ENCODE assay signal across 10 cellular contexts in the genomic region with DNA sequence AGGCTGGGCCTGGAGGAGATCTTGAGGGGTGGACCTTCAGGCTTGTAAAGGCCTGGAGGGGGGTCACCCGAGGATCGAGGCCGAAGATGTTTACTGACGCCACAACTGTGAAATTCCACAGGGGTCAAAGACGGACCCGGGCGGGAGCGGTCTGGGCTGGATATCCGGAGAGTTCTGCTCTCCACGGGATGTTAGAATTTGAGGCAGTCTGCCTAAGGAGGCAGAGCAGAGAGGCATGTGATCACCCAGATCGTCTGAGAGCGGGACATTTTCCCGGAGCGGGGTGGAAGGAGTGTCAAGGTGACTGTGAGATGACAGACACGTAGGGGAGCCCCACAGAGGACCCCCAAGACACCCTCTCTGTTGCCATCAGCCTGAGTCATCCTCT. TPM values are rescaled to one million over a fixed set of nuclear protein-coding genes. Genes with fewer than 3 reads are reported as not detected.
DNase-seq lines count a peak whose midpoint lies in the region; TF ChIP-seq lines count a peak whose summit lies in the region.
"Had no signal": no experiment of that assay in that cellular context is flagged by ENCODE, and none has a peak within 500 bp of the region (broad histone marks: within the 10 kb centered on the region; RNA-seq: fewer than 3 reads in every experiment).

No MANE protein-coding gene starts in this region.

- no peaks in the 10 kb centered on the region for H3K9me3 ChIP-seq in right atrium auricular region
- H3K9me3 ChIP-seq in WERI-Rb-1 (ENCODE audit: severe bottlenecking): no peaks in the 10 kb centered on the region
- H3K9me3 ChIP-seq in SK-N-SH: no peaks in the 10 kb centered on the region

- CTCF ChIA-PET in SK-N-SH (lab: Yijun Ruan, JAX): no interaction called here

- TF ChIP-seq RAD21 in SK-N-SH (IDR thresholded peaks at IDR 0.05; ENCODE audit: low read length): no peak

- TF ChIP-seq EP300 in SK-N-SH (IDR thresholded peaks at IDR 0.05; ENCODE audit: borderline replicate concordance in 1 of 2, low read depth in 1 of 2, low read length in 1 of 2): no peak

- peaks cover 0 to 6% (median 0%) of the 10 kb centered on the region in 5 experiments for H3K9me3 Mint-ChIP-seq in brain

- H4K20me1 ChIP-seq in SK-N-SH (ENCODE audit: insufficient read depth): 0 out of 2 replicates have a peak, but pooled peaks cover 3% of the 10 kb centered on the region

- no peaks in the 10 kb centered on the region for H3K36me3 ChIP-seq in right atrium auricular region
- no peaks in the 10 kb centered on the region for H3K36me3 ChIP-seq in WERI-Rb-1
- no peaks in the 10 kb centered on the region for H3K36me3 ChIP-seq in SK-N-SH (replicated peaks in 1 of 2; ENCODE audit: control insufficient read depth in 1 of 2, insufficient read depth in 2 of 2, low read length in 1 of 2)

- no peak overlapping the region for H3K9ac ChIP-seq in SK-N-SH

- intact Hi-C loops in posterior vena cava (cut with DNase I): no loop called here

- H3K36me3 Mint-ChIP-seq in brain: peaks cover 9% of the 10 kb centered on the region

- H3K27me3 Mint-ChIP-seq in brain: peaks cover 4% of the 10 kb centered on the region

- TF ChIP-seq CTCF in AG10803 (conservative IDR thresholded peaks at IDR 0.05; ENCODE audit: low read length): no peak
- TF ChIP-seq CTCF in brain (conservative IDR thresholded peaks at IDR 0.05): no peak
- no peak for TF ChIP-seq CTCF in right atrium auricular region (IDR thresholded peaks at IDR 0.05)
- TF ChIP-seq CTCF in WERI-Rb-1 (IDR thresholded peaks at IDR 0.05; ENCODE audit: low read depth, low read length): no peak
- TF ChIP-seq CTCF in SK-N-SH (IDR thresholded peaks at IDR 0.05): no peak

- DNase-seq in AG10803 (ENCODE audit: low read depth) (peak; percentile 33), right atrium auricular region (ENCODE audit: low spot score) (peak; percentile 92), posterior vena cava (ENCODE audit: low spot score) (peak; percentile 94), WERI-Rb-1 (no peak), inferior parietal cortex (ENCODE audit: extremely low spot score) (no peak), SK-N-SH (no peak), HuH-7 (ENCODE audit: low spot score) (no peak)
- DNase-seq: activated CD4-positive, alpha-beta T cell treated with anti-CD3 and anti-CD28 coated beads, Interleukin-2, amount 50 U/mL, for 1 hour had no signal

- H3K9me2 ChIP-seq in SK-N-SH: no peaks in the 10 kb centered on the region

- no peak overlapping the region for H3K4me2 ChIP-seq in SK-N-SH

- peaks cover 58% of the 10 kb centered on the region for H3K4me1 Mint-ChIP-seq in brain

- no peak overlapping the region; the same call in 1 of the 2 replicates for H3K4me3 ChIP-seq in AG10803 (ENCODE audit: low read length)
- H3K4me3 ChIP-seq in right atrium auricular region: peak overlapping the region in 1 of 2 donors; percentile 33
- H3K4me3 ChIP-seq in WERI-Rb-1 (ENCODE audit: low read depth, low read length): no peak overlapping the region
- no peak overlapping the region for H3K4me3 ChIP-seq in SK-N-SH (ENCODE audit: low read depth in 2 of 2, low read length in 1 of 2)
- H3K4me3 ChIP-seq: K562 had no signal

- peak overlapping the region in 3 of 5 experiments; percentile 37 to 61 (median 51) for H3K4me3 Mint-ChIP-seq in brain

- no peaks in the 10 kb centered on the region for H3F3A ChIP-seq in SK-N-SH (replicated peaks; ENCODE audit: insufficient read depth)

- H3K4me1 ChIP-seq in right atrium auricular region: peaks cover 0 to 56% of the 10 kb centered on the region in 2 donors
- peaks cover 0 to 6% of the 10 kb centered on the region in 2 experiments; a peak in 1 of 4 replicates for H3K4me1 ChIP-seq in SK-N-SH (ENCODE audit: control insufficient read depth in 1 of 2, insufficient read depth in 2 of 2, low read depth in 1 of 2, low read length in 1 of 2)

- WGBS in SK-N-SH (ENCODE audit: low lambda C conversion rate): 90% methylated on average over 11 of the region's 15 CpGs

- POLR2A ChIA-PET in SK-N-SH (lab: Yijun Ruan, JAX): no interaction called here

- no peaks in the 10 kb centered on the region for H3K27me3 ChIP-seq in right atrium auricular region
- H3K27me3 ChIP-seq in WERI-Rb-1 (ENCODE audit: insufficient read depth, low read depth, severe bottlenecking): no peaks in the 10 kb centered on the region
- no peaks in the 10 kb centered on the region for H3K27me3 ChIP-seq in SK-N-SH (ENCODE audit: insufficient read depth)

- H3K27ac ChIP-seq in right atrium auricular region (peak overlapping the region; percentile 76 to 87), WERI-Rb-1 (no peak overlapping the region), SK-N-SH (ENCODE audit: low read depth in 2 of 2, low read length in 1 of 2) (no peak overlapping the region)

- no peak overlapping the region for H2AFZ ChIP-seq in SK-N-SH (ENCODE audit: low read depth)

- peak overlapping the region in 3 of 5 experiments; percentile 66 to 86 (median 84) for H3K27ac Mint-ChIP-seq in brain

- H3K79me2 ChIP-seq in SK-N-SH (ENCODE audit: insufficient read depth): peaks cover 5% of the 10 kb centered on the region; the same call in 1 of the 2 replicates

TF ChIP-seq in SK-N-SH, 30 proteins besides CTCF, POLR2A, EP300 and RAD21 (continues in another document):
- TF ChIP-seq, protein P1, sequence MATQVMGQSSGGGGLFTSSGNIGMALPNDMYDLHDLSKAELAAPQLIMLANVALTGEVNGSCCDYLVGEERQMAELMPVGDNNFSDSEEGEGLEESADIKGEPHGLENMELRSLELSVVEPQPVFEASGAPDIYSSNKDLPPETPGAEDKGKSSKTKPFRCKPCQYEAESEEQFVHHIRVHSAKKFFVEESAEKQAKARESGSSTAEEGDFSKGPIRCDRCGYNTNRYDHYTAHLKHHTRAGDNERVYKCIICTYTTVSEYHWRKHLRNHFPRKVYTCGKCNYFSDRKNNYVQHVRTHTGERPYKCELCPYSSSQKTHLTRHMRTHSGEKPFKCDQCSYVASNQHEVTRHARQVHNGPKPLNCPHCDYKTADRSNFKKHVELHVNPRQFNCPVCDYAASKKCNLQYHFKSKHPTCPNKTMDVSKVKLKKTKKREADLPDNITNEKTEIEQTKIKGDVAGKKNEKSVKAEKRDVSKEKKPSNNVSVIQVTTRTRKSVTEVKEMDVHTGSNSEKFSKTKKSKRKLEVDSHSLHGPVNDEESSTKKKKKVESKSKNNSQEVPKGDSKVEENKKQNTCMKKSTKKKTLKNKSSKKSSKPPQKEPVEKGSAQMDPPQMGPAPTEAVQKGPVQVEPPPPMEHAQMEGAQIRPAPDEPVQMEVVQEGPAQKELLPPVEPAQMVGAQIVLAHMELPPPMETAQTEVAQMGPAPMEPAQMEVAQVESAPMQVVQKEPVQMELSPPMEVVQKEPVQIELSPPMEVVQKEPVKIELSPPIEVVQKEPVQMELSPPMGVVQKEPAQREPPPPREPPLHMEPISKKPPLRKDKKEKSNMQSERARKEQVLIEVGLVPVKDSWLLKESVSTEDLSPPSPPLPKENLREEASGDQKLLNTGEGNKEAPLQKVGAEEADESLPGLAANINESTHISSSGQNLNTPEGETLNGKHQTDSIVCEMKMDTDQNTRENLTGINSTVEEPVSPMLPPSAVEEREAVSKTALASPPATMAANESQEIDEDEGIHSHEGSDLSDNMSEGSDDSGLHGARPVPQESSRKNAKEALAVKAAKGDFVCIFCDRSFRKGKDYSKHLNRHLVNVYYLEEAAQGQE (IDR thresholded peaks at IDR 0.05; ENCODE audit: low read depth, low read length): no peak
- TF ChIP-seq POLR2AphosphoS5 (IDR thresholded peaks at IDR 0.05; ENCODE audit: low read depth, low read length) (no peak), RXRA (IDR thresholded peaks at IDR 0.05; ENCODE audit: borderline replicate concordance, low read depth) (no peak), NRF1 (IDR thresholded peaks at IDR 0.05; ENCODE audit: low read depth, low read length) (no peak), FOXJ3 (CRISPR knock-in tag; IDR thresholded peaks at IDR 0.05) (no peak), RFX5 (IDR thresholded peaks at IDR 0.05; ENCODE audit: low read length) (no peak), MXI1 (IDR thresholded peaks at IDR 0.05; ENCODE audit: low read depth, low read length) (no peak), YY1 (IDR thresholded peaks at IDR 0.05; ENCODE audit: low read depth) (no peak), ELF1 (IDR thresholded peaks at IDR 0.05) (no peak)
- TF ChIP-seq, protein P2, sequence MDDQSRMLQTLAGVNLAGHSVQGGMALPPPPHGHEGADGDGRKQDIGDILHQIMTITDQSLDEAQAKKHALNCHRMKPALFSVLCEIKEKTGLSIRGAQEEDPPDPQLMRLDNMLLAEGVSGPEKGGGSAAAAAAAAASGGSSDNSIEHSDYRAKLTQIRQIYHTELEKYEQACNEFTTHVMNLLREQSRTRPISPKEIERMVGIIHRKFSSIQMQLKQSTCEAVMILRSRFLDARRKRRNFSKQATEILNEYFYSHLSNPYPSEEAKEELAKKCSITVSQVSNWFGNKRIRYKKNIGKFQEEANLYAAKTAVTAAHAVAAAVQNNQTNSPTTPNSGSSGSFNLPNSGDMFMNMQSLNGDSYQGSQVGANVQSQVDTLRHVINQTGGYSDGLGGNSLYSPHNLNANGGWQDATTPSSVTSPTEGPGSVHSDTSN (IDR thresholded peaks at IDR 0.05): no peak

RNA-seq across cellular contexts. Expression of a gene that starts 13.2 kb away (rescaled TPM):
- 10.9 TPM for polyA plus RNA-seq in brain (ENCODE audit: insufficient read depth, low read depth, low replicate concordance)
- 10 to 100 TPM in 1 of 2 donors, 1 to 10 TPM in 1; 5.7 to 11.3 TPM for total RNA-seq in right atrium auricular region
- 10 to 100 TPM; 14.5 to 17.6 TPM for total RNA-seq in posterior vena cava
- polyA plus RNA-seq in SK-N-SH (2012; rRNA removed): 1.9 and 4.6 TPM in 2 replicates
- 1.7 and 1.8 TPM in 2 replicates for polyA plus RNA-seq in SK-N-SH (2012; cell fraction: cytosol; rRNA removed)
- polyA plus RNA-seq in SK-N-SH (2012; cell fraction: nucleus; rRNA removed): 5.0 and 5.5 TPM in 2 replicates

RNA-seq across cellular contexts. Expression of a gene that starts 33.4 kb away (rescaled TPM):
- 29.6 TPM for polyA plus RNA-seq in brain (ENCODE audit: insufficient read depth, low read depth, low replicate concordance)
- total RNA-seq in right atrium auricular region: 1 to 10 TPM; 4.0 to 5.8 TPM
- total RNA-seq in posterior vena cava: 10 to 100 TPM in 1 of 2 donors, 1 to 10 TPM in 1; 9.3 to 15.7 TPM
- polyA plus RNA-seq in SK-N-SH (2012; rRNA removed): 2.2 and 5.0 TPM in 2 replicates
- 2.1 and 3.2 TPM in 2 replicates for polyA plus RNA-seq in SK-N-SH (2012; cell fraction: cytosol; rRNA removed)
- 21.9 and 27.2 TPM in 2 replicates for polyA plus RNA-seq in SK-N-SH (2012; cell fraction: nucleus; rRNA removed)

RNA-seq across cellular contexts. Expression of a gene that starts 37.4 kb away (rescaled TPM):
- polyA plus RNA-seq in brain (ENCODE audit: insufficient read depth, low read depth, low replicate concordance) (124 TPM), SK-N-SH (2012; rRNA removed) (5.8 and 9.6 TPM in 2 replicates)
- total RNA-seq in right atrium auricular region (1 to 10 TPM; 2.2 to 3.0 TPM), posterior vena cava (10 to 100 TPM in 1 of 2 donors, 1 to 10 TPM in 1; 2.8 to 14.5 TPM)
- polyA plus RNA-seq in SK-N-SH (2012; cell fraction: cytosol; rRNA removed): 4.5 and 7.3 TPM in 2 replicates
- 44.4 and 61.6 TPM in 2 replicates for polyA plus RNA-seq in SK-N-SH (2012; cell fraction: nucleus; rRNA removed)
- total RNA-seq: K562 had no signal

RNA-seq across cellular contexts. Expression of a gene that starts 43.4 kb away (rescaled TPM):
- 22.2 TPM for polyA plus RNA-seq in brain (ENCODE audit: insufficient read depth, low read depth, low replicate concordance)
- total RNA-seq in right atrium auricular region: 10 to 100 TPM; 71.8 to 73.9 TPM
- total RNA-seq in posterior vena cava: 100 to 1,000 TPM; 154 to 436 TPM
- polyA plus RNA-seq in SK-N-SH (2012; rRNA removed): 0.71 and 0.84 TPM in 2 replicates
- polyA plus RNA-seq in SK-N-SH (2012; cell fraction: cytosol; rRNA removed): 0.77 and 1.1 TPM in 2 replicates
- 1.9 TPM in 2 replicates for polyA plus RNA-seq in SK-N-SH (2012; cell fraction: nucleus; rRNA removed)

Comparison
In these comparisons a context has a peak if more than half of its experiments do, and no peak if none do; other contexts are left out.
1. DNase-seq: peak in AG10803 (single experiment), right atrium auricular region (single experiment) and posterior vena cava (single experiment); none in WERI-Rb-1 (single experiment), inferior parietal cortex (single experiment), SK-N-SH (single experiment) and HuH-7 (single experiment).
2. H3K27ac ChIP-seq: peak in right atrium auricular region (2 of 2); none in WERI-Rb-1 (single experiment) and SK-N-SH (0 of 2).